Comparison of ENCODE assay signal across 2 cellular contexts in genomic region chr1:62689524-62689923, GRCh38.
TF ChIP-seq lines count a peak whose summit lies in the region.

No MANE protein-coding gene starts in this region.

TF ChIP-seq in K562, 482 proteins besides CTCF, POLR2A, EP300 and RAD21:
- TF ChIP-seq JUN (IDR thresholded peaks at IDR 0.05; ENCODE audit: borderline replicate concordance, low read depth, low read length) (0 out of 2 replicates have a peak, but pooled peaks have one; percentile 32), JUN (CRISPR knock-in tag; IDR thresholded peaks at IDR 0.05; ENCODE audit: borderline replicate concordance) (no peak), PURB (CRISPR knock-in tag; IDR thresholded peaks at IDR 0.05; ENCODE audit: low read depth) (no peak), ATF3 (IDR thresholded peaks at IDR 0.05) (peak; percentile 62), ATF3 (CRISPR knock-in tag; conservative IDR thresholded peaks at IDR 0.05) (no peak), ZNF318 (IDR thresholded peaks at IDR 0.05; ENCODE audit: borderline replicate concordance in 1 of 2, low read depth in 1 of 2) (no peak), ZEB2 (IDR thresholded peaks at IDR 0.05) (no peak), TAF7 (tag; IDR thresholded peaks at IDR 0.05) (no peak), JUND (IDR thresholded peaks at IDR 0.05; ENCODE audit: borderline replicate concordance, low read depth, low read length) (0 out of 2 replicates have a peak, but pooled peaks have one; percentile 12), JUND (tag; IDR thresholded peaks at IDR 0.05; ENCODE audit: borderline replicate concordance, low read depth, low read length) (no peak)

TF ChIP-seq in HepG2, 621 proteins besides CTCF, POLR2A, EP300 and RAD21 (continues in another document):
- TF ChIP-seq SKIL (CRISPR knock-in tag; IDR thresholded peaks at IDR 0.05; ENCODE audit: borderline replicate concordance) (peak; percentile 22; the same call in 1 of the 2 replicates), SAP130 (CRISPR knock-in tag; IDR thresholded peaks at IDR 0.05; ENCODE audit: low read depth) (peak; percentile 86), ZBTB21 (CRISPR knock-in tag; IDR thresholded peaks at IDR 0.05) (0 out of 2 replicates have a peak, but pooled peaks have one; percentile 10), SALL1 (CRISPR knock-in tag; IDR thresholded peaks at IDR 0.05) (peak; percentile 37), HMG20A (CRISPR knock-in tag; IDR thresholded peaks at IDR 0.05; ENCODE audit: borderline replicate concordance) (no peak; the same call in 1 of the 2 replicates), ZKSCAN8 (CRISPR knock-in tag; IDR thresholded peaks at IDR 0.05; ENCODE audit: borderline replicate concordance) (0 out of 2 replicates have a peak, but pooled peaks have one; percentile 6), RORA (CRISPR knock-in tag; IDR thresholded peaks at IDR 0.05) (0 out of 2 replicates have a peak, but pooled peaks have one; percentile 56), ERF (CRISPR knock-in tag; IDR thresholded peaks at IDR 0.05) (0 out of 2 replicates have a peak, but pooled peaks have one; percentile 14), ZNF792 (CRISPR knock-in tag; IDR thresholded peaks at IDR 0.05) (0 out of 2 replicates have a peak, but pooled peaks have one; percentile 8), ZNF296 (CRISPR knock-in tag; conservative IDR thresholded peaks at IDR 0.05) (no peak), POGK (CRISPR knock-in tag; conservative IDR thresholded peaks at IDR 0.05) (no peak), ZFP82 (CRISPR knock-in tag; IDR thresholded peaks at IDR 0.05; ENCODE audit: borderline replicate concordance) (no peak), ZBTB33 (CRISPR knock-in tag; IDR thresholded peaks at IDR 0.05) (no peak), POLR2AphosphoS5 (IDR thresholded peaks at IDR 0.05; ENCODE audit: low read depth, low read length) (peak; percentile 26; the same call in 1 of the 2 replicates), FOSL2 (CRISPR knock-in tag; IDR thresholded peaks at IDR 0.05) (peak; percentile 90), ZBTB39 (CRISPR knock-in tag; IDR thresholded peaks at IDR 0.05) (0 out of 2 replicates have a peak, but pooled peaks have one; percentile 49), BCLAF1 (IDR thresholded peaks at IDR 0.05) (no peak), CEBPB (IDR thresholded peaks at IDR 0.05; ENCODE audit: borderline replicate concordance, low read depth, low read length) (peak; percentile 44; the same call in 1 of the 2 replicates), HDAC1 (CRISPR knock-in tag; IDR thresholded peaks at IDR 0.05) (0 out of 2 replicates have a peak, but pooled peaks have one; percentile 34), RXRB (CRISPR knock-in tag; IDR thresholded peaks at IDR 0.05; ENCODE audit: borderline replicate concordance) (peak; percentile 51), ZNF614 (CRISPR knock-in tag; IDR thresholded peaks at IDR 0.05; ENCODE audit: borderline replicate concordance) (0 out of 2 replicates have a peak, but pooled peaks have one; percentile 59), ATF4 (CRISPR knock-in tag; IDR thresholded peaks at IDR 0.05) (peak in 1 of 2 experiments; percentile 64; a peak in 2 of 4 replicates), KDM1A (CRISPR knock-in tag; IDR thresholded peaks at IDR 0.05) (peak; percentile 34; the same call in 1 of the 2 replicates), ONECUT2 (CRISPR knock-in tag; IDR thresholded peaks at IDR 0.05) (0 out of 2 replicates have a peak, but pooled peaks have one; percentile 32), ZNF629 (CRISPR knock-in tag; conservative IDR thresholded peaks at IDR 0.05) (peak; percentile 95), ZNF414 (CRISPR knock-in tag; IDR thresholded peaks at IDR 0.05) (0 out of 2 replicates have a peak, but pooled peaks have one; percentile 29), PAXIP1 (CRISPR knock-in tag; conservative IDR thresholded peaks at IDR 0.05) (0 out of 2 replicates have a peak, but pooled peaks have one; percentile 47), ADNP (CRISPR knock-in tag; IDR thresholded peaks at IDR 0.05) (no peak), NFKBIZ (CRISPR knock-in tag; IDR thresholded peaks at IDR 0.05) (no peak), ZNF263 (CRISPR knock-in tag; IDR thresholded peaks at IDR 0.05) (no peak), GABPB1 (CRISPR knock-in tag; IDR thresholded peaks at IDR 0.05) (peak; percentile 33; the same call in 1 of the 2 replicates), ZNF160 (CRISPR knock-in tag; IDR thresholded peaks at IDR 0.05) (no peak), ZFYVE20 (CRISPR knock-in tag; IDR thresholded peaks at IDR 0.05; ENCODE audit: borderline replicate concordance, low read depth) (no peak), ISL2 (CRISPR knock-in tag; IDR thresholded peaks at IDR 0.05) (0 out of 2 replicates have a peak, but pooled peaks have one; percentile 28), SOX13 (IDR thresholded peaks at IDR 0.05) (no peak), SOX13 (CRISPR knock-in tag; conservative IDR thresholded peaks at IDR 0.05 in 1 of 2, IDR thresholded peaks at IDR 0.05 in 1 of 2) (peak in 1 of 2 experiments; percentile 46; a peak in 2 of 4 replicates), PHF5A (CRISPR knock-in tag; IDR thresholded peaks at IDR 0.05; ENCODE audit: low read depth, unreplicated experiment) (no peak), MED1 (CRISPR knock-in tag; IDR thresholded peaks at IDR 0.05) (peak; percentile 74), MBNL3 (CRISPR knock-in tag; conservative IDR thresholded peaks at IDR 0.05) (no peak), ZNF136 (CRISPR knock-in tag; IDR thresholded peaks at IDR 0.05; ENCODE audit: low read depth) (no peak), TBL1XR1 (IDR thresholded peaks at IDR 0.05; ENCODE audit: borderline replicate concordance, low read length, partially characterized antibody) (no peak), ZSCAN9 (CRISPR knock-in tag; IDR thresholded peaks at IDR 0.05; ENCODE audit: borderline replicate concordance) (0 out of 2 replicates have a peak, but pooled peaks have one; percentile 5), PPARG (CRISPR knock-in tag; conservative IDR thresholded peaks at IDR 0.05) (peak; percentile 82), SOX5 (CRISPR knock-in tag; IDR thresholded peaks at IDR 0.05; ENCODE audit: borderline replicate concordance) (peak; percentile 64; the same call in 1 of the 2 replicates)
